ENCODE assay signal across 1 cellular context in genomic region chr11:67353317-67354313, GRCh38.
TF ChIP-seq lines count a peak whose summit lies in the region.

POLD4 (minus strand) TSS chr11:67353546; CDS start chr11:67353399, 147 bp downstream.

TF ChIP-seq in HepG2, 621 proteins besides CTCF, POLR2A, EP300 and RAD21 (continued from another document and continues in another):
- TF ChIP-seq UBTF (CRISPR knock-in tag; IDR thresholded peaks at IDR 0.05): no peak; the same call in 1 of the 2 replicates
- no peak for TF ChIP-seq ZNF496 (CRISPR knock-in tag; IDR thresholded peaks at IDR 0.05; ENCODE audit: insufficient replicate concordance)
- TF ChIP-seq GMEB1 (CRISPR knock-in tag; IDR thresholded peaks at IDR 0.05; ENCODE audit: borderline replicate concordance): peak; percentile 73; the same call in 1 of the 2 replicates
- TF ChIP-seq ZNF660 (CRISPR knock-in tag; IDR thresholded peaks at IDR 0.05; ENCODE audit: borderline replicate concordance, low read depth): no peak
- TF ChIP-seq ZNF766 (CRISPR knock-in tag; IDR thresholded peaks at IDR 0.05; ENCODE audit: borderline replicate concordance): no peak
- TF ChIP-seq CEBPB (IDR thresholded peaks at IDR 0.05; ENCODE audit: borderline replicate concordance, low read depth, low read length): no peak
- TF ChIP-seq RBAK (CRISPR knock-in tag; IDR thresholded peaks at IDR 0.05): no peak
- TF ChIP-seq ZNF687 (CRISPR knock-in tag; IDR thresholded peaks at IDR 0.05): peak; percentile 81
- peak; percentile 94 for TF ChIP-seq HNRNPL (IDR thresholded peaks at IDR 0.05; ENCODE audit: low read depth, low read length)
- TF ChIP-seq ZNF782 (CRISPR knock-in tag; IDR thresholded peaks at IDR 0.05; ENCODE audit: borderline replicate concordance): no peak
- peak; percentile 34 for TF ChIP-seq JARID2 (CRISPR knock-in tag; IDR thresholded peaks at IDR 0.05; ENCODE audit: insufficient replicate concordance)
- TF ChIP-seq CREB1 (IDR thresholded peaks at IDR 0.05): peak; percentile 49; the same call in 1 of the 2 replicates
- 0 out of 2 replicates have a peak, but pooled peaks have one; percentile 34 for TF ChIP-seq CREB1 (CRISPR knock-in tag; IDR thresholded peaks at IDR 0.05)
- TF ChIP-seq ZNF501 (CRISPR knock-in tag; IDR thresholded peaks at IDR 0.05): peak; percentile 83
- TF ChIP-seq SMAD3 (CRISPR knock-in tag; IDR thresholded peaks at IDR 0.05): peak; percentile 57
- TF ChIP-seq SMARCC2 (IDR thresholded peaks at IDR 0.05): no peak
- no peak; the same call in 1 of the 2 replicates for TF ChIP-seq MXD4 (CRISPR knock-in tag; IDR thresholded peaks at IDR 0.05)
- TF ChIP-seq CERS6 (CRISPR knock-in tag; IDR thresholded peaks at IDR 0.05): no peak
- TF ChIP-seq FOXA1 (IDR thresholded peaks at IDR 0.05): no peak
- no peak for TF ChIP-seq FOXA1 (CRISPR knock-in tag; IDR thresholded peaks at IDR 0.05)
- no peak for TF ChIP-seq RFX3 (CRISPR knock-in tag; IDR thresholded peaks at IDR 0.05)
- TF ChIP-seq, protein P1, sequence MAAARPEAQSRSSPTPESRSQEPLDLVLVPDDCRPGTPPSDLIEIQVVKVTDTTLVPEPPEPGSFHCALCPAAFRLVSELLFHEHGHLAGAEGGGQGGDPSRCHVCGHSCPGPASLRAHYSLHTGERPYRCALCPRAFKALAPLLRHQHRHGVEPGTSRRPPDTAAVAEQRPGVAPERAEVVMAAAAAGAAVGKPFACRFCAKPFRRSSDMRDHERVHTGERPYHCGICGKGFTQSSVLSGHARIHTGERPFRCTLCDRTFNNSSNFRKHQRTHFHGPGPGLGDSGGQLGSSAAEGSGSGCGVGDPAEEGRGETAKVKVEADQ (CRISPR knock-in tag; IDR thresholded peaks at IDR 0.05; ENCODE audit: borderline replicate concordance): no peak
- no peak for TF ChIP-seq GATAD2A (CRISPR knock-in tag; IDR thresholded peaks at IDR 0.05)
- TF ChIP-seq ATF7 (IDR thresholded peaks at IDR 0.05): no peak
- no peak for TF ChIP-seq ATF7 (CRISPR knock-in tag; IDR thresholded peaks at IDR 0.05)
- no peak for TF ChIP-seq ZNF513 (CRISPR knock-in tag; conservative IDR thresholded peaks at IDR 0.05)
- no peak for TF ChIP-seq ATF1 (CRISPR knock-in tag; IDR thresholded peaks at IDR 0.05)
- TF ChIP-seq ZNF619 (CRISPR knock-in tag; IDR thresholded peaks at IDR 0.05): peak; percentile 51; the same call in 1 of the 2 replicates
- TF ChIP-seq ARID5B (CRISPR knock-in tag; IDR thresholded peaks at IDR 0.05): no peak; the same call in 1 of the 2 replicates
- TF ChIP-seq TARDBP (CRISPR knock-in tag; IDR thresholded peaks at IDR 0.05): 0 out of 2 replicates have a peak, but pooled peaks have one; percentile 42
- no peak for TF ChIP-seq MLX (CRISPR knock-in tag; IDR thresholded peaks at IDR 0.05)
- TF ChIP-seq SSRP1 (CRISPR knock-in tag; IDR thresholded peaks at IDR 0.05): no peak
- no peak for TF ChIP-seq POLR2AphosphoS2 (IDR thresholded peaks at IDR 0.05; ENCODE audit: low read depth, low read length)
- TF ChIP-seq DRAP1 (CRISPR knock-in tag; IDR thresholded peaks at IDR 0.05): peak; percentile 60; the same call in 1 of the 2 replicates
- TF ChIP-seq, protein P2, sequence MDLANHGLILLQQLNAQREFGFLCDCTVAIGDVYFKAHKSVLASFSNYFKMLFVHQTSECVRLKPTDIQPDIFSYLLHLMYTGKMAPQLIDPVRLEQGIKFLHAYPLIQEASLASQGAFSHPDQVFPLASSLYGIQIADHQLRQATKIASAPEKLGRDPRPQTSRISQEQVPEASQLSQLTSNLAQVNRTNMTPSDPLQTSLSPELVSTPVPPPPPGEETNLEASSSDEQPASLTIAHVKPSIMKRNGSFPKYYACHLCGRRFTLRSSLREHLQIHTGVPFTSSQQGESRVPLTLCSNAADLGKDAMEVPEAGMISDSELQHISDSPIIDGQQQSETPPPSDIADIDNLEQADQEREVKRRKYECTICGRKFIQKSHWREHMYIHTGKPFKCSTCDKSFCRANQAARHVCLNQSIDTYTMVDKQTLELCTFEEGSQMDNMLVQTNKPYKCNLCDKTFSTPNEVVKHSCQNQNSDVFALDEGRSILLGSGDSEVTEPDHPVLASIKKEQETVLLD (CRISPR knock-in tag; IDR thresholded peaks at IDR 0.05; ENCODE audit: low read depth): no peak; the same call in 1 of the 2 replicates
- no peak for TF ChIP-seq ZNF296 (CRISPR knock-in tag; conservative IDR thresholded peaks at IDR 0.05)
- no peak for TF ChIP-seq RCOR2 (CRISPR knock-in tag; IDR thresholded peaks at IDR 0.05)
- TF ChIP-seq GABPB1 (CRISPR knock-in tag; IDR thresholded peaks at IDR 0.05): peak; percentile 86
- TF ChIP-seq ZBTB7B (CRISPR knock-in tag; IDR thresholded peaks at IDR 0.05): no peak; the same call in 1 of the 2 replicates
